Comparison of ENCODE assay signal across 1 cellular context in the genomic region with DNA sequence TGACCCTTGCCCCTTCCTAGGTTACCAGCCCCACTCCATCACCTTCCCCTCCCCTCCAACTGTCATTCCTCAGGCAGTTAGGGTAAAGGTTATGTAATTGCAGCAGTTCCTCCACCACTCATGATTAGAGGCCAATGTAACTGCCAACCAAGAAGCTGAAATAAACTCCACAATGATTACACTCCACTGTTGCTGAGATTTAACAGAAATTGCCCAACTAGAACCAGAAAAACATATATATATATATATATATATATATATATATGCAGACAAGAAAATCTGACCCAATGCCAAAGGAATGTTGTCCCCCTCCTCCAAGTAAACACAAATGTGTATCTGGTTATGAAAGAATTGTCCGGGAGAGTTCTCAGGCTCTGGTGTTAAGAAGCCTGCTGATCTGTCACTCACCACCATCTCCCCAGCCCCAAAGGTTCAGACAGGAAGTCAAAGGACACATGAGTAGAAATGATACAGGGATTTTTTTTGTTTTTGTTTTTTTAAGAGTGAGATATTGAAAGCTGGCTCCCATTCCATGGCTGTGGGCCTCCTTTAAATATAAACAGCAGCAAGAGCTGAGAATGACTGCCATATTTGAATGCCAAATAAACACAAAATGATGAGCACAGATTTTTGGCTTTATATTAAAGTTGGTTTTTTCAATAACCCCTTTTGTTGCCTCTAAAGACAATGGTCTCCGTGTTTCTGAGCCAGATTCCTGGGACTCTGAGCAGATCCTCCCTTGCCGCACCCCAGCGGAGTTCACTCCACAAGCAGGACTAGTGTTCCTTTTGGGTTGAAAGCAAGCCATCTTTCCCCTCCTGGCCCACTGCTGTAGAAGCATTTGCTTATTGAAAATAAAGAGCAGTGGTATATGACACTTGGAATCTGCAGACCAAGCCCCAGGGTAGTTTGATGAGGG.
TF ChIP-seq lines count a peak whose summit lies in the region.

No MANE protein-coding gene starts in this region.

TF ChIP-seq in GM23338, 12 proteins besides CTCF, POLR2A, EP300 and RAD21 (continued from another document):
- TF ChIP-seq, protein P1, sequence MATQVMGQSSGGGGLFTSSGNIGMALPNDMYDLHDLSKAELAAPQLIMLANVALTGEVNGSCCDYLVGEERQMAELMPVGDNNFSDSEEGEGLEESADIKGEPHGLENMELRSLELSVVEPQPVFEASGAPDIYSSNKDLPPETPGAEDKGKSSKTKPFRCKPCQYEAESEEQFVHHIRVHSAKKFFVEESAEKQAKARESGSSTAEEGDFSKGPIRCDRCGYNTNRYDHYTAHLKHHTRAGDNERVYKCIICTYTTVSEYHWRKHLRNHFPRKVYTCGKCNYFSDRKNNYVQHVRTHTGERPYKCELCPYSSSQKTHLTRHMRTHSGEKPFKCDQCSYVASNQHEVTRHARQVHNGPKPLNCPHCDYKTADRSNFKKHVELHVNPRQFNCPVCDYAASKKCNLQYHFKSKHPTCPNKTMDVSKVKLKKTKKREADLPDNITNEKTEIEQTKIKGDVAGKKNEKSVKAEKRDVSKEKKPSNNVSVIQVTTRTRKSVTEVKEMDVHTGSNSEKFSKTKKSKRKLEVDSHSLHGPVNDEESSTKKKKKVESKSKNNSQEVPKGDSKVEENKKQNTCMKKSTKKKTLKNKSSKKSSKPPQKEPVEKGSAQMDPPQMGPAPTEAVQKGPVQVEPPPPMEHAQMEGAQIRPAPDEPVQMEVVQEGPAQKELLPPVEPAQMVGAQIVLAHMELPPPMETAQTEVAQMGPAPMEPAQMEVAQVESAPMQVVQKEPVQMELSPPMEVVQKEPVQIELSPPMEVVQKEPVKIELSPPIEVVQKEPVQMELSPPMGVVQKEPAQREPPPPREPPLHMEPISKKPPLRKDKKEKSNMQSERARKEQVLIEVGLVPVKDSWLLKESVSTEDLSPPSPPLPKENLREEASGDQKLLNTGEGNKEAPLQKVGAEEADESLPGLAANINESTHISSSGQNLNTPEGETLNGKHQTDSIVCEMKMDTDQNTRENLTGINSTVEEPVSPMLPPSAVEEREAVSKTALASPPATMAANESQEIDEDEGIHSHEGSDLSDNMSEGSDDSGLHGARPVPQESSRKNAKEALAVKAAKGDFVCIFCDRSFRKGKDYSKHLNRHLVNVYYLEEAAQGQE (IDR thresholded peaks at IDR 0.05; ENCODE audit: unreplicated experiment): no peak
- no peak for TF ChIP-seq EZH2 (IDR thresholded peaks at IDR 0.05; ENCODE audit: low read depth, unreplicated experiment)
- no peak for TF ChIP-seq CREB1 (CRISPR knock-in tag; IDR thresholded peaks at IDR 0.05; ENCODE audit: low read depth)
- TF ChIP-seq, protein P2, sequence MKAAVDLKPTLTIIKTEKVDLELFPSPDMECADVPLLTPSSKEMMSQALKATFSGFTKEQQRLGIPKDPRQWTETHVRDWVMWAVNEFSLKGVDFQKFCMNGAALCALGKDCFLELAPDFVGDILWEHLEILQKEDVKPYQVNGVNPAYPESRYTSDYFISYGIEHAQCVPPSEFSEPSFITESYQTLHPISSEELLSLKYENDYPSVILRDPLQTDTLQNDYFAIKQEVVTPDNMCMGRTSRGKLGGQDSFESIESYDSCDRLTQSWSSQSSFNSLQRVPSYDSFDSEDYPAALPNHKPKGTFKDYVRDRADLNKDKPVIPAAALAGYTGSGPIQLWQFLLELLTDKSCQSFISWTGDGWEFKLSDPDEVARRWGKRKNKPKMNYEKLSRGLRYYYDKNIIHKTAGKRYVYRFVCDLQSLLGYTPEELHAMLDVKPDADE (IDR thresholded peaks at IDR 0.05): no peak
- TF ChIP-seq NANOG (IDR thresholded peaks at IDR 0.05; ENCODE audit: borderline replicate concordance): no peak
- no peak for TF ChIP-seq ZNF114 (CRISPR knock-in tag; IDR thresholded peaks at IDR 0.05)
- no peak for TF ChIP-seq POLR2AphosphoS5 (IDR thresholded peaks at IDR 0.05; ENCODE audit: low read depth)
- no peak for TF ChIP-seq EZH2phosphoT487 (IDR thresholded peaks at IDR 0.05; ENCODE audit: unreplicated experiment)
